In genomic region chr19:896434-896833, GRCh38 we compare ENCODE assay signal across 1 cellular context.
TF ChIP-seq lines count a peak whose summit lies in the region.

No MANE protein-coding gene starts in this region.

TF ChIP-seq in K562, 482 proteins besides CTCF, POLR2A, EP300 and RAD21:
- TF ChIP-seq ZBTB7A (IDR thresholded peaks at IDR 0.05; ENCODE audit: borderline replicate concordance, control insufficient read depth, low read depth, low read length) (peak; percentile 19; the same call in 1 of the 2 replicates), POLR2G (IDR thresholded peaks at IDR 0.05; ENCODE audit: low read depth, low read length) (peak; percentile 71), RNF219 (CRISPR knock-in tag; IDR thresholded peaks at IDR 0.05) (no peak), HMG20A (CRISPR knock-in tag; conservative IDR thresholded peaks at IDR 0.05) (no peak), RBM22 (IDR thresholded peaks at IDR 0.05; ENCODE audit: low read depth, low read length, poor library complexity, severe bottlenecking) (peak; percentile 57)
